24 cellular contexts compared by ENCODE assay signal in genomic region chr13:77383097-77383496, GRCh38.
"Had no signal": no experiment of that assay in that cellular context is flagged by ENCODE, and none has a peak within 500 bp of the region (broad histone marks: within the 10 kb centered on the region; RNA-seq: fewer than 3 reads in every experiment).

No MANE protein-coding gene starts in this region.

- H3K36me3 Mint-ChIP-seq: memory B cell, natural killer cell had no signal

- ATAC-seq: foreskin keratinocyte; heart right ventricle; left lobe of liver; natural killer cell; right lobe of liver; stimulated activated naive B cell treated with anti-CD40 and anti-IgM and Interleukin-4, amounts not matched to agents 10 μg/mL and 1 μg/mL and 100 μg/mL, for 72 hours had no signal

- H3K36me3 ChIP-seq: heart right ventricle, neutrophil, right lobe of liver, thoracic aorta, tibial nerve, upper lobe of left lung, uterus had no signal

- H3K9ac ChIP-seq: parathyroid adenoma had no signal

- H3K9me3 ChIP-seq: neutrophil, right lobe of liver, thoracic aorta, tibial nerve, upper lobe of left lung, uterus had no signal

- H3K79me2 ChIP-seq: parathyroid adenoma had no signal

- DNase-seq: dorsolateral prefrontal cortex; effector CD4-positive, alpha-beta T cell; foreskin keratinocyte; glutamatergic neuron; heart right ventricle; hippocampal formation; kidney; natural killer cell; right lobe of liver; small intestine; stimulated activated CD4-positive, alpha-beta T cell treated with anti-CD3 and anti-CD28 coated beads, Interleukin-15, amount 100 ng/mL, for 24 hours; stimulated activated CD4-positive, alpha-beta T cell treated with anti-CD3 and anti-CD28 coated beads, Interleukin-2, amount 100 ng/mL, for 48 hours; stimulated activated naive B cell treated with anti-CD40 and anti-IgM and Interleukin-4, amounts not matched to agents 10 μg/mL and 1 μg/mL and 100 μg/mL, for 72 hours; upper lobe of left lung; uterus had no signal

- H3K4me3 ChIP-seq: dorsolateral prefrontal cortex, heart right ventricle, lung, right lobe of liver, thoracic aorta, tibial nerve, upper lobe of left lung, uterus had no signal

- H3K4me3 Mint-ChIP-seq: memory B cell; natural killer cell; stimulated activated naive B cell treated with anti-CD40 and anti-IgM and Interleukin-4, amounts not matched to agents 10 μg/mL and 1 μg/mL and 100 μg/mL, for 72 hours; stimulated activated naive CD8-positive, alpha-beta T cell treated with anti-CD3 and anti-CD28 coated beads, Interleukin-15, Interleukin-2, amounts not matched to agents 100 ng/mL and 50 ng/mL, for 24 hours had no signal

- H3K27me3 ChIP-seq: dorsolateral prefrontal cortex, foreskin keratinocyte, neutrophil, right lobe of liver, tibial nerve, upper lobe of left lung, uterus had no signal

- H3K4me1 ChIP-seq: foreskin keratinocyte, parathyroid adenoma, right lobe of liver, upper lobe of left lung, uterus had no signal

- H3K27me3 Mint-ChIP-seq: memory B cell, progenitor cell of endocrine pancreas had no signal

- H3K27ac Mint-ChIP-seq: memory B cell; natural killer cell; progenitor cell of endocrine pancreas; stimulated activated naive B cell treated with anti-CD40 and anti-IgM and Interleukin-4, amounts not matched to agents 10 μg/mL and 1 μg/mL and 100 μg/mL, for 72 hours; stimulated activated naive CD8-positive, alpha-beta T cell treated with anti-CD3 and anti-CD28 coated beads, Interleukin-15, Interleukin-2, amounts not matched to agents 100 ng/mL and 50 ng/mL, for 24 hours had no signal

- H3K4me1 Mint-ChIP-seq: memory B cell, natural killer cell had no signal

- H3K27ac ChIP-seq: dorsolateral prefrontal cortex, foreskin keratinocyte, heart right ventricle, neutrophil, parathyroid adenoma, right lobe of liver, thoracic aorta, tibial nerve, upper lobe of left lung, uterus had no signal

- H3K9me3 Mint-ChIP-seq: memory B cell; natural killer cell; stimulated activated naive B cell treated with anti-CD40 and anti-IgM and Interleukin-4, amounts not matched to agents 10 μg/mL and 1 μg/mL and 100 μg/mL, for 72 hours; stimulated activated naive CD8-positive, alpha-beta T cell treated with anti-CD3 and anti-CD28 coated beads, Interleukin-15, Interleukin-2, amounts not matched to agents 100 ng/mL and 50 ng/mL, for 24 hours had no signal

- H2AFZ ChIP-seq: parathyroid adenoma had no signal
